Comparison of ENCODE assay signal across 28 cellular contexts in the genomic region with DNA sequence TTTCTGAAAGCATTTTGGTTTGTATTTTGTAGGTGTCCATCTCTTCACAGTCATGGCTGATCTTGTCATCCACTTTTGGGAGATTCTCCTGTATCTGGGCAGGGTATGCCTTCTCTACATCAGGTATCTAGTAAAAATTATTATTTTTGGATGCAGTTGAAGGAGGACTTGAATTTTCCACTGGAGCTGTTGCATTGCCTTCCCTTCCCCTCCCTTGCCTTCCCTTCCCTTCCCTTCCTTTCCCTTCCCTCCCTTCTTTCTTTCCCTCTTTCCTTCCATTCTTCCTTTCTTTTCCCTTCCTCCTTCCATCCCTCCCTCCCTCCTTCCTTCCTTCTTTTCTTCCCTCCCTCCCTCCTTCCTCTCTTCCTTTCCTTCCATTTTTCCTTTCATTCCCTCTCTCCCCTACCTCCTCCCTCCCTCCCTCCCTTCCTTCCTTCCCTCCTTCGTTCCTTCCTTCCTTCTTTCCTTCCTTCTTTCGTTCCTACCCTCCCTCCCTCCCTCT. TPM values are rescaled to one million over a fixed set of nuclear protein-coding genes. Genes with fewer than 3 reads are reported as not detected.
A peak's percentile ranks its signal among the peaks of the same experiment; 100 is the strongest.
DNase-seq lines count a peak whose midpoint lies in the region; ATAC-seq, FAIRE-seq and TF ChIP-seq lines count a peak whose summit lies in the region.
"Had no signal": no experiment of that assay in that cellular context is flagged by ENCODE, and none has a peak within 500 bp of the region (broad histone marks: within the 10 kb centered on the region; RNA-seq: fewer than 3 reads in every experiment).

No MANE protein-coding gene starts in this region.

- H3K4me3 Mint-ChIP-seq in stimulated activated memory B cell treated with anti-CD40 and anti-IgM and Interleukin-4, amounts not matched to agents 10 μg/mL and 1 μg/mL and 100 μg/mL, for 72 hours, result no peak overlapping the region
- H3K4me3 Mint-ChIP-seq: CD14-positive monocyte; CD4-positive, alpha-beta T cell; CD8-positive, alpha-beta memory T cell had no signal

- no peaks in the 10 kb centered on the region for H3K9me2 ChIP-seq in SU-DHL-6 (replicated peaks; ENCODE audit: insufficient read depth, low read length)

- peak overlapping the region; percentile 91 for H3K27ac Mint-ChIP-seq in stimulated activated memory B cell treated with anti-CD40 and anti-IgM and Interleukin-4, amounts not matched to agents 10 μg/mL and 1 μg/mL and 100 μg/mL, for 72 hours
- H3K27ac Mint-ChIP-seq: CD14-positive monocyte; CD4-positive, alpha-beta T cell had no signal

- no peak for TF ChIP-seq POLR2A in HepG2 (IDR thresholded peaks at IDR 0.05; ENCODE audit: insufficient read depth in 1 of 2, low read depth in 2 of 2, low read length in 2 of 2)
- no peak for TF ChIP-seq POLR2A in right lobe of liver (IDR thresholded peaks at IDR 0.05)
- no peak for TF ChIP-seq POLR2A in K562 (conservative IDR thresholded peaks at IDR 0.05)

- H3K9me3 Mint-ChIP-seq in stimulated activated memory B cell treated with anti-CD40 and anti-IgM and Interleukin-4, amounts not matched to agents 10 μg/mL and 1 μg/mL and 100 μg/mL, for 72 hours, result no peaks in the 10 kb centered on the region
- H3K9me3 Mint-ChIP-seq: CD4-positive, alpha-beta T cell; CD8-positive, alpha-beta memory T cell had no signal

- no peaks in the 10 kb centered on the region for H3K4me1 ChIP-seq in HepG2 (ENCODE audit: insufficient read depth, low read length)
- no peaks in the 10 kb centered on the region for H3K4me1 ChIP-seq in right lobe of liver
- no peaks in the 10 kb centered on the region; a peak in 1 of 5 replicates for H3K4me1 ChIP-seq in K562 (replicated peaks in 1 of 2; ENCODE audit: control insufficient read depth in 2 of 2, insufficient read depth in 2 of 2, low read length in 2 of 2)
- no peaks in the 10 kb centered on the region for H3K4me1 ChIP-seq in smooth muscle cell (ENCODE audit: low read depth)
- H3K4me1 ChIP-seq: BE2C had no signal

- no peaks in the 10 kb centered on the region for H3K79me2 ChIP-seq in HepG2 (ENCODE audit: insufficient read depth, low read length)
- no peaks in the 10 kb centered on the region for H3K79me2 ChIP-seq in SU-DHL-6 (ENCODE audit: insufficient read depth, low read length)
- H3K79me2 ChIP-seq in K562 (ENCODE audit: control insufficient read depth, insufficient read depth, low read length), result no peaks in the 10 kb centered on the region
- H3K79me2 ChIP-seq in smooth muscle cell (ENCODE audit: low read depth), result no peaks in the 10 kb centered on the region

- H2AFZ ChIP-seq in HepG2 (ENCODE audit: low read length) (no peak overlapping the region), SU-DHL-6 (ENCODE audit: low read depth, low read length, severe bottlenecking) (no peak overlapping the region), K562 (ENCODE audit: low read depth, low read length) (no peak overlapping the region), smooth muscle cell (ENCODE audit: low read depth) (no peak overlapping the region)

- peaks cover 27% of the 10 kb centered on the region for H3K4me1 Mint-ChIP-seq in stimulated activated memory B cell treated with anti-CD40 and anti-IgM and Interleukin-4, amounts not matched to agents 10 μg/mL and 1 μg/mL and 100 μg/mL, for 72 hours

- TF ChIP-seq CTCF in HepG2 (CRISPR knock-in tag; IDR thresholded peaks at IDR 0.05), result no peak
- no peak for TF ChIP-seq CTCF in right lobe of liver (IDR thresholded peaks at IDR 0.05)
- TF ChIP-seq CTCF in SU-DHL-6 (IDR thresholded peaks at IDR 0.05; ENCODE audit: insufficient read depth, low read length, poor library complexity, severe bottlenecking), result no peak
- TF ChIP-seq CTCF in K562 (IDR thresholded peaks at IDR 0.05 in 2 of 3, conservative IDR thresholded peaks at IDR 0.05 in 1 of 3; ENCODE audit: insufficient read depth in 2 of 3, low read depth in 1 of 3, low read length in 3 of 3), result no peak
- TF ChIP-seq CTCF in smooth muscle cell (IDR thresholded peaks at IDR 0.05; ENCODE audit: borderline replicate concordance, insufficient read depth, poor library complexity, severe bottlenecking), result no peak

- intact Hi-C loops in HepG2 (cut with micrococcal nuclease; ENCODE audit: unreplicated experiment), result no loop called here
- intact Hi-C loops in right lobe of liver (cut with DNase I), result loop anchor here in 1 of 2 donors (10.0 kb wide), 1 partner anchor 285 kb away; no protein-coding TSS in a partner anchor
- intact Hi-C loops in K562 (cut with micrococcal nuclease), result loop anchor here (5.0 kb wide), 4 partner anchors 63 to 528 kb away; partner anchors contain the start of genes ADAT1, KARS1 and TERF2IP

- H4K20me1 ChIP-seq in HepG2 (ENCODE audit: insufficient read depth, low read length), result no peaks in the 10 kb centered on the region
- no peaks in the 10 kb centered on the region for H4K20me1 ChIP-seq in SU-DHL-6 (ENCODE audit: low read depth, low read length)
- H4K20me1 ChIP-seq in K562 (replicated peaks; ENCODE audit: control insufficient read depth, insufficient read depth, low read length), result no peaks in the 10 kb centered on the region; the same call in 1 of the 2 replicates
- H4K20me1 ChIP-seq in smooth muscle cell (ENCODE audit: low read depth), result no peaks in the 10 kb centered on the region
- H4K20me1 ChIP-seq: BLaER1 treated with 17β-estradiol and CSF1 and Interleukin-3, amounts not matched to agents 10 nM and 100 nM had no signal

- POLR2A ChIA-PET in HepG2 (lab: Yijun Ruan, JAX), result no interaction called here
- POLR2A ChIA-PET in K562 (lab: Yijun Ruan, JAX), result no interaction called here

- H3K27me3 ChIP-seq in HepG2 (ENCODE audit: control insufficient read depth in 1 of 2, insufficient read depth in 2 of 2, low read length in 2 of 2) (no peaks in the 10 kb centered on the region), right lobe of liver (no peaks in the 10 kb centered on the region), SU-DHL-6 (ENCODE audit: low read length) (no peaks in the 10 kb centered on the region), K562 (ENCODE audit: control insufficient read depth in 2 of 2, insufficient read depth in 2 of 2, low read length in 2 of 2) (no peaks in the 10 kb centered on the region; a peak in 2 of 5 replicates), smooth muscle cell (ENCODE audit: low read depth) (peaks cover 5% of the 10 kb centered on the region)
- H3K27me3 ChIP-seq: BE2C; BLaER1 treated with 17β-estradiol and CSF1 and Interleukin-3, amounts not matched to agents 10 nM and 100 nM had no signal

- H3K27me3 Mint-ChIP-seq in stimulated activated memory B cell treated with anti-CD40 and anti-IgM and Interleukin-4, amounts not matched to agents 10 μg/mL and 1 μg/mL and 100 μg/mL, for 72 hours, result no peaks in the 10 kb centered on the region
- H3K27me3 Mint-ChIP-seq: CD4-positive, alpha-beta T cell had no signal

- no peak overlapping the region for H3K9ac ChIP-seq in HepG2 (ENCODE audit: insufficient read depth, low read depth, low read length)
- H3K9ac ChIP-seq in SU-DHL-6 (ENCODE audit: low read length), result no peak overlapping the region
- no peak overlapping the region for H3K9ac ChIP-seq in K562 (ENCODE audit: insufficient read depth in 1 of 2, low read depth in 2 of 2, low read length in 2 of 2)
- H3K9ac ChIP-seq in smooth muscle cell (ENCODE audit: low read depth), result no peak overlapping the region
- H3K9ac ChIP-seq: BLaER1 treated with 17β-estradiol and CSF1 and Interleukin-3, amounts not matched to agents 10 nM and 100 nM had no signal

- H3K4me3 ChIP-seq in HepG2 (replicated peaks in 1 of 3; ENCODE audit: insufficient read depth in 1 of 3, low read depth in 2 of 3, low read length in 3 of 3), result no peak overlapping the region
- H3K4me3 ChIP-seq in right lobe of liver, result no peak overlapping the region
- H3K4me3 ChIP-seq in SU-DHL-6 (ENCODE audit: insufficient read depth, low read length, poor library complexity, severe bottlenecking), result no peak overlapping the region
- H3K4me3 ChIP-seq in K562, result no peak overlapping the region
- H3K4me3 ChIP-seq in smooth muscle cell, result no peak overlapping the region
- H3K4me3 ChIP-seq: BLaER1 treated with 17β-estradiol and CSF1 and Interleukin-3, amounts not matched to agents 10 nM and 100 nM had no signal

- DNase-seq in HepG2 (ENCODE audit: low spot score) (no peak), right lobe of liver (no peak), K562 (ENCODE audit: extremely low read depth in 1 of 4, low spot score in 3 of 4) (no peak), smooth muscle cell (lab: John Stamatoyannopoulos, UW; ENCODE audit: unreplicated experiment) (no peak)
- no peak for DNase-seq in stimulated activated naive CD8-positive, alpha-beta T cell treated with anti-CD3 and anti-CD28 coated beads, Interleukin-15, Interleukin-2, amounts not matched to agents 100 U/mL and 50 U/mL, for 24 hours
- DNase-seq: ACHN; AML-193; BE2C; CD4-positive, alpha-beta T cell; CD8-positive, alpha-beta memory T cell; DMS 273 treated with DMSO at 0.1 percent for 48 hours; DMS79; GF-D8; GOT3; H7; HCEC 1CT had no signal

- no peak overlapping the region for H3K4me2 ChIP-seq in HepG2 (ENCODE audit: low read depth, low read length)
- no peak overlapping the region for H3K4me2 ChIP-seq in SU-DHL-6 (ENCODE audit: low read depth, low read length, poor library complexity, severe bottlenecking)
- H3K4me2 ChIP-seq in K562 (ENCODE audit: insufficient read depth, low read length), result no peak overlapping the region
- no peak overlapping the region for H3K4me2 ChIP-seq in smooth muscle cell

- H3K36me3 Mint-ChIP-seq in stimulated activated memory B cell treated with anti-CD40 and anti-IgM and Interleukin-4, amounts not matched to agents 10 μg/mL and 1 μg/mL and 100 μg/mL, for 72 hours, result no peaks in the 10 kb centered on the region
- H3K36me3 Mint-ChIP-seq: CD14-positive monocyte had no signal

- CTCF ChIA-PET in HepG2 (lab: Yijun Ruan, JAX; ENCODE audit: low intra/inter-chr PET ratio, low total read pairs) (no interaction called here), K562 (lab: Yijun Ruan, JAX; ENCODE audit: low intra/inter-chr PET ratio) (no interaction called here)

- H3F3A ChIP-seq in SU-DHL-6 (ENCODE audit: insufficient read depth) (peaks cover 35% of the 10 kb centered on the region), smooth muscle cell (ENCODE audit: low read depth) (no peaks in the 10 kb centered on the region)

- BruUV-seq in HepG2 (replicated peaks; lab: Mats Ljungman, UMichigan), result no TSS peak
- no TSS peak for BruUV-seq in K562 (replicated peaks; lab: Mats Ljungman, UMichigan)

- no peak for ATAC-seq in HepG2
- ATAC-seq in right lobe of liver, result no peak
- ATAC-seq in K562, result no peak
- no peak for ATAC-seq in stimulated activated memory B cell treated with anti-CD40 and anti-IgM and Interleukin-4, amounts not matched to agents 10 μg/mL and 1 μg/mL and 100 μg/mL, for 72 hours
- no peak for ATAC-seq in stimulated activated naive CD8-positive, alpha-beta T cell treated with anti-CD3 and anti-CD28 coated beads, Interleukin-15, Interleukin-2, amounts not matched to agents 100 U/mL and 50 U/mL, for 24 hours
- no peak for ATAC-seq in GM21619 (IDR thresholded peaks at IDR 0.05; ENCODE audit: unreplicated experiment)

- H3K9me3 ChIP-seq in HepG2 (ENCODE audit: low read length) (no peaks in the 10 kb centered on the region), right lobe of liver (no peaks in the 10 kb centered on the region), SU-DHL-6 (ENCODE audit: insufficient read depth, low read length) (no peaks in the 10 kb centered on the region), K562 (replicated peaks; ENCODE audit: control insufficient read depth, insufficient read depth, low read depth, low read length) (no peaks in the 10 kb centered on the region), smooth muscle cell (replicated peaks; ENCODE audit: low read depth) (no peaks in the 10 kb centered on the region)
- H3K9me3 ChIP-seq: BE2C; BLaER1 treated with 17β-estradiol and CSF1 and Interleukin-3, amounts not matched to agents 10 nM and 100 nM had no signal

- H3K27ac ChIP-seq in HepG2 (ENCODE audit: extremely low read length, insufficient read depth, low read length), result no peak overlapping the region
- no peak overlapping the region for H3K27ac ChIP-seq in right lobe of liver
- H3K27ac ChIP-seq in SU-DHL-6 (ENCODE audit: low read depth, low read length), result 0 out of 2 replicates have a peak overlapping the region, but pooled peaks have one; percentile 24
- H3K27ac ChIP-seq in K562 (ENCODE audit: extremely low read depth, low read depth, low read length), result no peak overlapping the region
- no peak overlapping the region for H3K27ac ChIP-seq in smooth muscle cell (ENCODE audit: low read depth)
- H3K27ac ChIP-seq: 22Rv1; BLaER1 treated with 17β-estradiol and CSF1 and Interleukin-3, amounts not matched to agents 10 nM and 100 nM had no signal

- in situ Hi-C loops in HepG2 (cut with HindIII; ENCODE audit: extremely low pct_ligation_motif_present, low pct_unique_long_range_greater_than_20kb) (loop anchor here (5.0 to 25.0 kb wide), 3 partner anchors 113 to 573 kb away; partner anchors contain the start of genes KARS1 and TERF2IP), K562 (cut with MboI) (loop anchor here (5.0 to 10.0 kb wide), 2 partner anchors 285 to 558 kb away; no protein-coding TSS in a partner anchor)

- TF ChIP-seq EP300 in HepG2 (IDR thresholded peaks at IDR 0.05; ENCODE audit: low read depth in 2 of 2, low read length in 2 of 2), result no peak
- no peak for TF ChIP-seq EP300 in HepG2 (CRISPR knock-in tag; IDR thresholded peaks at IDR 0.05; ENCODE audit: borderline replicate concordance)
- no peak for TF ChIP-seq EP300 in K562 (IDR thresholded peaks at IDR 0.05; ENCODE audit: low read length)

- H3K9me1 ChIP-seq in K562 (ENCODE audit: control insufficient read depth, insufficient read depth, low read length), result no peaks in the 10 kb centered on the region

- TF ChIP-seq RAD21 in HepG2 (CRISPR knock-in tag; IDR thresholded peaks at IDR 0.05), result no peak
- no peak for TF ChIP-seq RAD21 in K562 (CRISPR knock-in tag; conservative IDR thresholded peaks at IDR 0.05 in 1 of 2, IDR thresholded peaks at IDR 0.05 in 1 of 2)

- 3% methylated on average over 2 of the region's 2 CpGs for WGBS in HepG2 (ENCODE audit: low lambda C conversion rate)
- WGBS in right lobe of liver (ENCODE audit: insufficient coverage, low coverage, low lambda C conversion rate, missing lambda C conversion rate), result 19% methylated on average over 2 of the region's 2 CpGs
- no CpG with 5 or more reads among the region's 2 CpGs for WGBS in K562 (ENCODE audit: insufficient coverage, low coverage, missing lambda C conversion rate)
- WGBS in smooth muscle cell (ENCODE audit: low lambda C conversion rate), result no CpG with 5 or more reads among the region's 2 CpGs

- FAIRE-seq in HepG2 (lab: Jason Lieb, UNC) (no peak), K562 (lab: Jason Lieb, UNC) (no peak)
- FAIRE-seq: A204.1, D721Med, GM12891, GM18507 had no signal

- H3K36me3 ChIP-seq in HepG2 (replicated peaks in 1 of 2; ENCODE audit: control insufficient read depth in 1 of 2, insufficient read depth in 2 of 2, low read length in 2 of 2) (no peaks in the 10 kb centered on the region), right lobe of liver (no peaks in the 10 kb centered on the region), SU-DHL-6 (ENCODE audit: low read length) (no peaks in the 10 kb centered on the region), K562 (ENCODE audit: control insufficient read depth, insufficient read depth, low read length) (no peaks in the 10 kb centered on the region), smooth muscle cell (ENCODE audit: low read depth) (no peaks in the 10 kb centered on the region)
- H3K36me3 ChIP-seq: BE2C; BLaER1 treated with 17β-estradiol and CSF1 and Interleukin-3, amounts not matched to agents 10 nM and 100 nM had no signal

RNA-seq across cellular contexts. Expression of gene CPHXL, which starts 33.8 kb away (rescaled TPM):
- not detected in 2 replicates for total RNA-seq in HepG2 (2016; rRNA removed; fragmentation: Illumina TruSeq; extraction: Trizol)
- not detected in 2 replicates for total RNA-seq in HepG2 (2016; cell fraction: cytosol; rRNA removed; fragmentation: Illumina TruSeq; extraction: Trizol; ENCODE audit: low read depth)
- total RNA-seq in HepG2 (2016; cell fraction: insoluble cytoplasmic fraction; rRNA removed; fragmentation: Illumina TruSeq; extraction: Trizol), result not detected in 2 replicates
- not detected in 2 replicates for total RNA-seq in HepG2 (2016; cell fraction: membrane; rRNA removed; fragmentation: Illumina TruSeq; extraction: Trizol)
- total RNA-seq in HepG2 (2016; cell fraction: nucleus; rRNA removed; fragmentation: Illumina TruSeq; extraction: Trizol), result not detected in 2 replicates
- polyA plus RNA-seq in HepG2 (2011; rRNA removed), result not detected in 2 replicates
- not detected in 2 replicates for polyA plus RNA-seq in HepG2 (2011; cell fraction: cytosol; rRNA removed)
- polyA plus RNA-seq in HepG2 (2011; cell fraction: nucleus; rRNA removed), result not detected in 2 replicates
- polyA plus RNA-seq in HepG2 (2012), result not detected in 2 replicates
- not detected in 2 replicates for polyA plus RNA-seq in HepG2 (2016; cell fraction: cytosol; fragmentation: Illumina TruSeq; extraction: Trizol; ENCODE audit: low read depth)
- polyA plus RNA-seq in HepG2 (2016; cell fraction: insoluble cytoplasmic fraction; fragmentation: Illumina TruSeq; extraction: Trizol; ENCODE audit: low read depth), result not detected in 2 replicates
- not detected in 2 replicates for polyA plus RNA-seq in HepG2 (2016; cell fraction: membrane; fragmentation: Illumina TruSeq; extraction: Trizol; ENCODE audit: low read depth)
- not detected in 2 replicates for polyA plus RNA-seq in HepG2 (2016; cell fraction: nucleus; fragmentation: Illumina TruSeq; extraction: Trizol; ENCODE audit: insufficient read depth, low read depth)
- not detected in 2 replicates for polyA minus RNA-seq in HepG2 (2011; rRNA and poly(A)+ RNA removed; ENCODE audit: low replicate concordance)
- polyA minus RNA-seq in HepG2 (2011; cell fraction: cytosol; rRNA and poly(A)+ RNA removed), result not detected in 2 replicates
- polyA minus RNA-seq in HepG2 (2011; cell fraction: nucleus; rRNA and poly(A)+ RNA removed), result not detected in 2 replicates
- not detected for total RNA-seq in right lobe of liver
- total RNA-seq in K562 (2011; cell fraction: chromatin; rRNA removed; ENCODE audit: low replicate concordance), result not detected in 2 replicates
- not detected in 2 replicates for total RNA-seq in K562 (2011; cell fraction: nucleolus; rRNA removed)
- not detected in 2 replicates for total RNA-seq in K562 (2011; cell fraction: nucleoplasm; rRNA removed)
- not detected in 2 replicates for total RNA-seq in K562 (2014; rRNA removed)
- not detected in 2 replicates for total RNA-seq in K562 (2014; rRNA removed; fragmentation: Illumina TruSeq; extraction: Trizol)
- not detected in 2 replicates for total RNA-seq in K562 (2015; rRNA removed; fragmentation: Illumina TruSeq; extraction: Trizol)
- not detected in 2 replicates for total RNA-seq in K562 (2021)
- polyA plus RNA-seq in K562 (2011; rRNA removed), result not detected in 2 replicates
- polyA plus RNA-seq in K562 (2011; cell fraction: cytosol; rRNA removed), result not detected in 2 replicates
- polyA plus RNA-seq in K562 (2011; cell fraction: nucleus; rRNA removed), result not detected in 2 replicates
- polyA plus RNA-seq in K562 (2012), result not detected in 2 replicates
- polyA plus RNA-seq in K562 (2014; fragmentation: Illumina TruSeq; extraction: Trizol), result not detected in 2 replicates
- not detected for polyA plus RNA-seq in K562 (2014; fragmentation: Nextera tagmentation; extraction: Ambion mirVana)
- not detected in 2 replicates for polyA plus RNA-seq in K562 (2014; rRNA removed)
- polyA minus RNA-seq in K562 (2011; rRNA and poly(A)+ RNA removed), result not detected in 2 replicates
- polyA minus RNA-seq in K562 (2011; cell fraction: cytosol; rRNA and poly(A)+ RNA removed), result not detected in 2 replicates
- not detected in 2 replicates for polyA minus RNA-seq in K562 (2011; cell fraction: nucleus; rRNA and poly(A)+ RNA removed)
- total RNA-seq in smooth muscle cell, result not detected in 2 replicates
- not detected in 2 replicates for polyA plus RNA-seq in smooth muscle cell
- total RNA-seq: CD4-positive, alpha-beta T cell; CD8-positive, alpha-beta memory T cell; Daoy; G401; H7 had no signal
- polyA plus RNA-seq: CD14-positive monocyte; CD8-positive, alpha-beta memory T cell had no signal

RNA-seq across cellular contexts. Expression of gene DUXB, which starts 58.8 kb away (rescaled TPM):
- not detected in 2 replicates for total RNA-seq in HepG2 (2016; rRNA removed; fragmentation: Illumina TruSeq; extraction: Trizol)
- total RNA-seq in HepG2 (2016; cell fraction: cytosol; rRNA removed; fragmentation: Illumina TruSeq; extraction: Trizol; ENCODE audit: low read depth), result not detected in 2 replicates
- not detected in 2 replicates for total RNA-seq in HepG2 (2016; cell fraction: insoluble cytoplasmic fraction; rRNA removed; fragmentation: Illumina TruSeq; extraction: Trizol)
- total RNA-seq in HepG2 (2016; cell fraction: membrane; rRNA removed; fragmentation: Illumina TruSeq; extraction: Trizol), result not detected in 2 replicates
- total RNA-seq in HepG2 (2016; cell fraction: nucleus; rRNA removed; fragmentation: Illumina TruSeq; extraction: Trizol), result not detected in 2 replicates
- not detected in 2 replicates for polyA plus RNA-seq in HepG2 (2011; rRNA removed)
- polyA plus RNA-seq in HepG2 (2011; cell fraction: cytosol; rRNA removed), result not detected in 2 replicates
- polyA plus RNA-seq in HepG2 (2011; cell fraction: nucleus; rRNA removed), result not detected in 2 replicates
- not detected in 2 replicates for polyA plus RNA-seq in HepG2 (2012)
- polyA plus RNA-seq in HepG2 (2016; cell fraction: cytosol; fragmentation: Illumina TruSeq; extraction: Trizol; ENCODE audit: low read depth), result not detected in 2 replicates
- polyA plus RNA-seq in HepG2 (2016; cell fraction: insoluble cytoplasmic fraction; fragmentation: Illumina TruSeq; extraction: Trizol; ENCODE audit: low read depth), result not detected in 2 replicates
- polyA plus RNA-seq in HepG2 (2016; cell fraction: membrane; fragmentation: Illumina TruSeq; extraction: Trizol; ENCODE audit: low read depth), result not detected in 2 replicates
- polyA plus RNA-seq in HepG2 (2016; cell fraction: nucleus; fragmentation: Illumina TruSeq; extraction: Trizol; ENCODE audit: insufficient read depth, low read depth), result not detected in 2 replicates
- polyA minus RNA-seq in HepG2 (2011; rRNA and poly(A)+ RNA removed; ENCODE audit: low replicate concordance), result not detected in 2 replicates
- polyA minus RNA-seq in HepG2 (2011; cell fraction: cytosol; rRNA and poly(A)+ RNA removed), result not detected in 2 replicates
- polyA minus RNA-seq in HepG2 (2011; cell fraction: nucleus; rRNA and poly(A)+ RNA removed), result not detected in 2 replicates
- total RNA-seq in right lobe of liver, result not detected
- not detected in 2 replicates for total RNA-seq in K562 (2011; cell fraction: chromatin; rRNA removed; ENCODE audit: low replicate concordance)
- not detected in 2 replicates for total RNA-seq in K562 (2011; cell fraction: nucleolus; rRNA removed)
- total RNA-seq in K562 (2011; cell fraction: nucleoplasm; rRNA removed), result not detected in 2 replicates
- not detected in 2 replicates for total RNA-seq in K562 (2014; rRNA removed)
- total RNA-seq in K562 (2014; rRNA removed; fragmentation: Illumina TruSeq; extraction: Trizol), result not detected in 2 replicates
- not detected in 2 replicates for total RNA-seq in K562 (2015; rRNA removed; fragmentation: Illumina TruSeq; extraction: Trizol)
- not detected in 2 replicates for total RNA-seq in K562 (2021)
- polyA plus RNA-seq in K562 (2011; rRNA removed), result not detected in 2 replicates
- polyA plus RNA-seq in K562 (2011; cell fraction: cytosol; rRNA removed), result not detected in 2 replicates
- not detected in 2 replicates for polyA plus RNA-seq in K562 (2011; cell fraction: nucleus; rRNA removed)
- polyA plus RNA-seq in K562 (2012), result not detected in 2 replicates
- polyA plus RNA-seq in K562 (2014; fragmentation: Illumina TruSeq; extraction: Trizol), result not detected in 2 replicates
- not detected for polyA plus RNA-seq in K562 (2014; fragmentation: Nextera tagmentation; extraction: Ambion mirVana)
- polyA plus RNA-seq in K562 (2014; rRNA removed), result not detected in 2 replicates
- polyA minus RNA-seq in K562 (2011; rRNA and poly(A)+ RNA removed), result not detected in 2 replicates
- polyA minus RNA-seq in K562 (2011; cell fraction: cytosol; rRNA and poly(A)+ RNA removed), result not detected in 2 replicates
- polyA minus RNA-seq in K562 (2011; cell fraction: nucleus; rRNA and poly(A)+ RNA removed), result not detected in 2 replicates
- total RNA-seq in smooth muscle cell, result not detected in 2 replicates
- not detected in 2 replicates for polyA plus RNA-seq in smooth muscle cell
- total RNA-seq: CD4-positive, alpha-beta T cell; CD8-positive, alpha-beta memory T cell; Daoy; G401; H7 had no signal
- polyA plus RNA-seq: CD14-positive monocyte; CD8-positive, alpha-beta memory T cell had no signal

Comparison
In these comparisons a context has a peak if more than half of its experiments do, and no peak if none do; other contexts are left out.
1. Of the 241 proteins assayed by ChIP-seq in both HepG2 and K562: peak only in HepG2: HNRNPK and PCBP2; only in K562: ZNF512; in both: none; in neither: 238.